ENCODE assay signal across 10 cellular contexts in the genomic region with DNA sequence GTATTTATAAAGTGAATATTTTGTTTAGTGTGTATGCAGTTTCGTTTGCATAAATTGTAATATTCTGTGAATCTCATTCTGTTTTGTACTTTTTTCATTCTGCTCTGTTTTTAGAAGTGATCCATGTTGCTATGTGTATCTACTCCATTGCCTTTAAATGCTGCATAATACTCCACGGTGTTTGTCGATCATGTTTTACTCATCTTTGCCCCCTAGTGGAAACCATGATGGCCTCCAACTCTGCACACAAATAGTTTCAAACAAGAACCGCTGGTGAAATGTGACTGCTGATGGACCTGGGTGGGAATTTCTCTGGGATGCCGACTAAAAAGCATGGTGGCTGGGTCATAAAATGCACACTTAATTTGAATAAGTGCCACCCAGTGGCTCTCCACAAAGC. TPM values are rescaled to one million over a fixed set of nuclear protein-coding genes. Genes with fewer than 3 reads are reported as not detected.
DNase-seq lines count a peak whose midpoint lies in the region; ATAC-seq and TF ChIP-seq lines count a peak whose summit lies in the region.
"Had no signal": no experiment of that assay in that cellular context is flagged by ENCODE, and none has a peak within 500 bp of the region (broad histone marks: within the 10 kb centered on the region; RNA-seq: fewer than 3 reads in every experiment).

No MANE protein-coding gene starts in this region.

- peak; percentile 13 for DNase-seq in NCI-H1092 treated with DMSO at 0.1 percent for 48 hours (lab: John Stamatoyannopoulos, UW)
- DNase-seq in NCI-H1092 (lab: John Stamatoyannopoulos, UW) = no peak
- DNase-seq in LoVo (ENCODE audit: low spot score) = peak; percentile 35
- peak; percentile 5 for DNase-seq in amniotic epithelial cell (ENCODE audit: low read depth)
- no peak for DNase-seq in head of caudate nucleus
- DNase-seq in activated CD4-positive, alpha-beta memory T cell treated with anti-CD3 and anti-CD28 coated beads, Interleukin-2, amount 10 ng/mL, durations not matched to agents 7 days and 5 days = no peak
- DNase-seq: activated T-cell treated with anti-CD3 and anti-CD28 coated beads, Interleukin-2, amount 50 U/mL, for 1 hour had no signal

- intact Hi-C loops in head of caudate nucleus (cut with DNase I) = no loop called here

- POLR2A ChIA-PET in activated CD4-positive, alpha-beta memory T cell treated with anti-CD3 and anti-CD28 coated beads, Interleukin-2, amount 10 ng/mL, durations not matched to agents 7 days and 5 days (lab: Charles Lee) = no interaction called here

- CTCF ChIA-PET in activated CD4-positive, alpha-beta memory T cell treated with anti-CD3 and anti-CD28 coated beads, Interleukin-2, amount 10 ng/mL, durations not matched to agents 7 days and 5 days (lab: Charles Lee) = no interaction called here

- H3K4me1 Mint-ChIP-seq in nephron = no peaks in the 10 kb centered on the region
- H3K4me1 Mint-ChIP-seq in activated CD4-positive, alpha-beta memory T cell treated with anti-CD3 and anti-CD28 coated beads, Interleukin-2, amount 10 ng/mL, durations not matched to agents 7 days and 5 days = no peaks in the 10 kb centered on the region

- H3K4me3 Mint-ChIP-seq in nephron = no peak overlapping the region
- H3K4me3 Mint-ChIP-seq in activated CD4-positive, alpha-beta memory T cell treated with anti-CD3 and anti-CD28 coated beads, Interleukin-2, amount 10 ng/mL, durations not matched to agents 7 days and 5 days = no peak overlapping the region
- H3K4me3 Mint-ChIP-seq: B cell had no signal

- peak; percentile 14 to 42 (median 20) for TF ChIP-seq CTCF in nephron (IDR thresholded peaks at IDR 0.05; ENCODE audit: unreplicated experiment in 3 of 3)

- H3K9me3 Mint-ChIP-seq in nephron = no peaks in the 10 kb centered on the region
- no peaks in the 10 kb centered on the region for H3K9me3 Mint-ChIP-seq in activated CD4-positive, alpha-beta memory T cell treated with anti-CD3 and anti-CD28 coated beads, Interleukin-2, amount 10 ng/mL, durations not matched to agents 7 days and 5 days

- H3K27ac Mint-ChIP-seq in nephron = no peak overlapping the region
- no peak overlapping the region for H3K27ac Mint-ChIP-seq in activated CD4-positive, alpha-beta memory T cell treated with anti-CD3 and anti-CD28 coated beads, Interleukin-2, amount 10 ng/mL, durations not matched to agents 7 days and 5 days
- H3K27ac Mint-ChIP-seq: B cell had no signal

- no peak for ATAC-seq in HG03196 (IDR thresholded peaks at IDR 0.05; ENCODE audit: unreplicated experiment)

- H3K27me3 Mint-ChIP-seq in nephron (ENCODE audit: low read depth) = peaks cover 62% of the 10 kb centered on the region
- peaks cover 9% of the 10 kb centered on the region for H3K27me3 Mint-ChIP-seq in activated CD4-positive, alpha-beta memory T cell treated with anti-CD3 and anti-CD28 coated beads, Interleukin-2, amount 10 ng/mL, durations not matched to agents 7 days and 5 days

- H3K36me3 Mint-ChIP-seq in nephron (ENCODE audit: low read depth) = no peaks in the 10 kb centered on the region
- H3K36me3 Mint-ChIP-seq in activated CD4-positive, alpha-beta memory T cell treated with anti-CD3 and anti-CD28 coated beads, Interleukin-2, amount 10 ng/mL, durations not matched to agents 7 days and 5 days (ENCODE audit: low read depth) = no peaks in the 10 kb centered on the region

RNA-seq across cellular contexts. Expression of gene SKOR2, which starts 32.0 kb away (rescaled TPM):
- total RNA-seq in activated CD4-positive, alpha-beta memory T cell treated with anti-CD3 and anti-CD28 coated beads, Interleukin-2, amount 10 ng/mL, durations not matched to agents 7 days and 5 days = not detected
- total RNA-seq: B cell had no signal

Comparison
In these comparisons a context has a peak if more than half of its experiments do, and no peak if none do; other contexts are left out.
1. DNase-seq: peak in NCI-H1092 treated with DMSO at 0.1 percent for 48 hours (single experiment), LoVo (single experiment) and amniotic epithelial cell (single experiment); none in NCI-H1092 (single experiment), head of caudate nucleus (0 of 42) and activated CD4-positive, alpha-beta memory T cell treated with anti-CD3 and anti-CD28 coated beads, Interleukin-2, amount 10 ng/mL, durations not matched to agents 7 days and 5 days (single experiment).